Comparison of ENCODE assay signal across 10 cellular contexts in the genomic region with DNA sequence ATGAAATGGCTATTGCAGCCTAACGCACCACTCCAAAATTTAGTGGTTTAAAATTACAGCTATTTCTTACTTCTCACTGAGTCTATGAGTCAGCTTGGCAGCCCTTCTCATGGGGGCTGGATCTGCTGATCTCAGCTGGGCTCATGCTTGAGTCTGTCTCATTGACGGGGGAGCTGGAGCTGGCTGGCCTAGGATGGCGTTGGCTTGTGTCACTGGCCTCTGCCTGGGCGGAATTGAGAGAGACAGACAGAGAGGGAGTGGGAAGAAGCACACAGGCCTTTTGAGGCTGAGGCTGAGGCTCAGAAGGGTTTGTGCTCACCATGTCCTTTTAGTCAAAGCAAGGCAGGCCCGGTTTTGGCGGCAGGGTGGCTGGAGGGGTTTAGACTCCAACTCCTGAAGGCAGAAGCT.
A peak's percentile ranks its signal among the peaks of the same experiment; 100 is the strongest.
DNase-seq lines count a peak whose midpoint lies in the region; ATAC-seq and TF ChIP-seq lines count a peak whose summit lies in the region.
"Had no signal": no experiment of that assay in that cellular context is flagged by ENCODE, and none has a peak within 500 bp of the region (broad histone marks: within the 10 kb centered on the region; RNA-seq: fewer than 3 reads in every experiment).

No MANE protein-coding gene starts in this region.

- intact Hi-C loops in left colon (cut with DNase I, micrococcal nuclease), result no loop called here
- intact Hi-C loops in testis (cut with DNase I; ENCODE audit: low total_unique reads), result no loop called here

- H3K9me3 ChIP-seq in testis, result no peaks in the 10 kb centered on the region
- H3K9me3 ChIP-seq: tibial artery had no signal

- H3K27me3 ChIP-seq in testis, result no peaks in the 10 kb centered on the region
- H3K27me3 ChIP-seq: tibial artery had no signal

- H3K4me3 Mint-ChIP-seq in stimulated activated naive CD8-positive, alpha-beta T cell treated with anti-CD3 and anti-CD28 coated beads, Interleukin-15, amount 100 ng/mL, for 72 hours, result no peak overlapping the region
- H3K4me3 Mint-ChIP-seq: IgD-negative memory B cell had no signal

- H3K27me3 Mint-ChIP-seq in stimulated activated naive CD8-positive, alpha-beta T cell treated with anti-CD3 and anti-CD28 coated beads, Interleukin-15, amount 100 ng/mL, for 72 hours, result peaks cover 14% of the 10 kb centered on the region
- H3K27me3 Mint-ChIP-seq: IgD-negative memory B cell had no signal

- no peaks in the 10 kb centered on the region for H3K4me1 Mint-ChIP-seq in stimulated activated naive CD8-positive, alpha-beta T cell treated with anti-CD3 and anti-CD28 coated beads, Interleukin-15, amount 100 ng/mL, for 72 hours
- H3K4me1 Mint-ChIP-seq: IgD-negative memory B cell had no signal

- peaks cover 5% of the 10 kb centered on the region for H3K4me1 ChIP-seq in testis
- H3K4me1 ChIP-seq: tibial artery had no signal

- no peak overlapping the region for H3K27ac ChIP-seq in testis
- H3K27ac ChIP-seq: tibial artery had no signal

- H3K4me3 ChIP-seq in testis, result no peak overlapping the region
- H3K4me3 ChIP-seq: tibial artery had no signal

- ATAC-seq in left colon, result no peak
- no peak for ATAC-seq in stimulated activated naive CD8-positive, alpha-beta T cell treated with anti-CD3 and anti-CD28 coated beads, Interleukin-15, amount 100 ng/mL, for 72 hours

- H3K9me3 Mint-ChIP-seq in stimulated activated naive CD8-positive, alpha-beta T cell treated with anti-CD3 and anti-CD28 coated beads, Interleukin-15, amount 100 ng/mL, for 72 hours, result peaks cover 8 to 12% of the 10 kb centered on the region in 2 donors

- peak; percentile 38 for DNase-seq in NCI-H2171 (lab: John Stamatoyannopoulos, UW)
- peak; percentile 41 for DNase-seq in cerebellum (ENCODE audit: low spot score)
- peak; percentile 18 to 49 for DNase-seq in left colon
- DNase-seq in testis, result peak; percentile 83
- DNase-seq in stimulated activated naive CD8-positive, alpha-beta T cell treated with anti-CD3 and anti-CD28 coated beads, Interleukin-15, amount 100 ng/mL, for 72 hours, result no peak
- no peak for DNase-seq in stimulated activated CD4-positive, alpha-beta T cell treated with anti-CD3 and anti-CD28 coated beads, Interleukin-1b, Interleukin-23, amount 100 ng/mL, for 48 hours
- DNase-seq in mesenteric fat pad (ENCODE audit: low spot score), result no peak
- no peak for DNase-seq in SW480 (ENCODE audit: low spot score)

- TF ChIP-seq POLR2A in testis (IDR thresholded peaks at IDR 0.05), result no peak

- no peaks in the 10 kb centered on the region for H3K36me3 ChIP-seq in testis (ENCODE audit: low read depth, missing control alignments)
- H3K36me3 ChIP-seq: tibial artery had no signal

- TF ChIP-seq CTCF in testis (IDR thresholded peaks at IDR 0.05), result no peak

- 48 to 55% methylated on average over 6 of the region's 6 CpGs for WGBS in testis, 2 donors

- no peak overlapping the region for H3K27ac Mint-ChIP-seq in stimulated activated naive CD8-positive, alpha-beta T cell treated with anti-CD3 and anti-CD28 coated beads, Interleukin-15, amount 100 ng/mL, for 72 hours
- H3K27ac Mint-ChIP-seq: IgD-negative memory B cell had no signal

Comparison
In these comparisons a context has a peak if more than half of its experiments do, and no peak if none do; other contexts are left out.
1. DNase-seq: peak in NCI-H2171 (single experiment), cerebellum (single experiment), left colon (2 of 2) and testis (single experiment); none in stimulated activated naive CD8-positive, alpha-beta T cell treated with anti-CD3 and anti-CD28 coated beads, Interleukin-15, amount 100 ng/mL, for 72 hours (0 of 2), stimulated activated CD4-positive, alpha-beta T cell treated with anti-CD3 and anti-CD28 coated beads, Interleukin-1b, Interleukin-23, amount 100 ng/mL, for 48 hours (single experiment), mesenteric fat pad (single experiment) and SW480 (single experiment).